Comparison of ENCODE assay signal across 21 cellular contexts in the genomic region with DNA sequence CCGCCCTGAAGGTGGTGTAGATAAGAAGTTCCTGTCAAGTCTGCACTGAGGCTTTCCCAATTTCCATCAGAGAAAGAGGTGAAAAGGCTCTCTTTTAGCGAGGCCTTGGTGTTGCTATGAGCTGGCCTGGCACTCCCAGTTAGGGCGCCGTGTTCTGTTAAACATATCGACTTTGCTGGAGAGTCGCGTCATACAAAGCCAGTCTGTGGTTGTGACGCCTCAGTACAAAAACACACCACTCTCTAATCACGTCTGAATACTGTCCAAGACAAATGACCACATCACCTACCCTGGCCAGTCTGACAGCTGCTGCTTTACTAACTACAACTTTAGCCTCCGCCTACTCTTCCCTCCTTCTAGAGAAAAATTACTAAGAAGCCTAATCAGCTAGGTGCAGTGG.
"Had no signal": no experiment of that assay in that cellular context is flagged by ENCODE, and none has a peak within 500 bp of the region (broad histone marks: within the 10 kb centered on the region; RNA-seq: fewer than 3 reads in every experiment).

No MANE protein-coding gene starts in this region.

- H3K27ac Mint-ChIP-seq: activated B cell treated with CpG ODN at 0.5 μM for 24 hours; activated CD4-positive, alpha-beta T cell treated with anti-CD3 and anti-CD28 coated beads, Interleukin-2, amount 10 ng/mL, durations not matched to agents 24 days and 14 days; activated T-cell treated with anti-CD3 and anti-CD28 coated beads, Interleukin-2, amount 50 U/mL, for 72 hours; activated T-helper 2 cell treated with anti-CD3 and anti-CD28 coated beads, Interferon-gamma antibody, Interleukin-2, Interleukin-4, amounts not matched to agents 10 μg/mL and 5 μg/mL and 100 μg/mL, durations not matched to agents 14 hours and 24 hours and 36 hours; brain had no signal

- ATAC-seq: activated T-cell treated with anti-CD3 and anti-CD28 coated beads, Interleukin-2, amount 50 U/mL, for 72 hours had no signal

- H3K36me3 Mint-ChIP-seq: brain had no signal

- H3K4me3 Mint-ChIP-seq: activated B cell treated with CpG ODN at 0.5 μM for 24 hours; activated CD4-positive, alpha-beta T cell treated with anti-CD3 and anti-CD28 coated beads, Interleukin-2, amount 10 ng/mL, durations not matched to agents 24 days and 14 days; activated T-cell treated with anti-CD3 and anti-CD28 coated beads, Interleukin-2, amount 50 U/mL, for 72 hours; brain had no signal

- DNase-seq: activated B cell treated with CpG ODN at 0.5 μM for 24 hours; activated CD4-positive, alpha-beta T cell treated with anti-CD3 and anti-CD28 coated beads for 1 hour; activated CD4-positive, alpha-beta T cell treated with anti-CD3 and anti-CD28 coated beads, Interleukin-2, amount 10 ng/mL, durations not matched to agents 24 days and 14 days; activated CD4-positive, alpha-beta T cell treated with anti-CD3 and anti-CD28 coated beads, Interleukin-2, amount 50 U/mL, for 48 hours; activated CD8-positive, alpha-beta memory T cell treated with anti-CD3 and anti-CD28 coated beads, Interleukin-2, amount 50 U/mL, for 4 hours; activated naive CD4-positive, alpha-beta T cell treated with anti-CD3 and anti-CD28 coated beads, Interleukin-2, amount 50 U/mL, for 16 hours; activated T-cell treated with anti-CD3 and anti-CD28 coated beads, Interleukin-2, amount 50 U/mL, for 72 hours; KG1; NCI-H1048; NCI-H146; NCI-H187 treated with DMSO at 0.1 percent for 48 hours; NCI-H2171; NCI-H2227 treated with DMSO at 0.1 percent for 48 hours; NCI-H446 treated with DMSO at 0.1 percent for 48 hours; NCI-H524 treated with DMSO at 0.1 percent for 48 hours; NCI-H82; SIG-M5; T-helper 2 cell; T1000 had no signal

- H3K4me1 Mint-ChIP-seq: activated CD4-positive, alpha-beta T cell treated with anti-CD3 and anti-CD28 coated beads, Interleukin-2, amount 10 ng/mL, durations not matched to agents 24 days and 14 days; brain had no signal
